18 cellular contexts compared by ENCODE assay signal in the genomic region with DNA sequence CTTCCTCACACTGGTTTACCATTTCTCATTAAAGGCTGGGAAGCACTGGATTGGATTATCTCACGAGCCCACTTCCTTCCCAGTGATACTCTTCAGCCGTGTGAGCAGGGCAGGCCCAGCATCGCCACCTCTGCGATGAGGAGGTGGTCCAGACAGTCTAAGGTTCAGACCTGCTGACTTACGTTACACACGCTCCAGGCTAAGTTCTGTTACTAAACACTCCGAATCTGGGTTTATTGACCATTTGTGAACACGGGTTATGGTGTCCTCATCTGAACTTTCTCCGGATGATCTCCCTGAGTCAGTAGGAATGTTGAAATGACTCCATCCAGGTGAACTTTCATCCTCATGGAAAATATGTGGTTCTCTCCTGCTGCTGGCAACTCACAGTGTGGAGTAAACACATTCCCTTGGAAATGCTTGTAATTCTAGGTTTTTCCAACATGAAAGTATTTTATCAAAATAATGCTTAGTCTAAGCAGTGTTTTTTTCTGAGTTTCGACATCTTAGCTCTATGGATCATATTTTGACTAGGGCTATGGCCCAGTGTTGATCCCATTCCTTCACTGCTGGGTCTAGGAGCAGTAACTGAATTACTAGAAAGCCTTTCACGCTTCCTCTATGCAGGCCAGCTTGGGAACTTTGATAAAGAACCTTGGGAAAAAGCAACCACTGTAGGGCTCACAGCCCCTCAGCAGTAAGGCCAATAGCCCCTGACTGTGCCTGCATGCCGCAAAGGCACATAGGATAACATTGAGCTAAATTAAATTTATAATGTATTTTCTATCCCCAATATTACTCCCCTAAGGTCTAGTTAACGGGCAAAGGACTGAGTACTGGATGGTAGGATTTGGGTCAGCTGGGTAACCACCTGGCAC. TPM values are rescaled to one million over a fixed set of nuclear protein-coding genes. Genes with fewer than 3 reads are reported as not detected.
DNase-seq lines count a peak whose midpoint lies in the region; ATAC-seq, FAIRE-seq and TF ChIP-seq lines count a peak whose summit lies in the region.
"Had no signal": no experiment of that assay in that cellular context is flagged by ENCODE, and none has a peak within 500 bp of the region (broad histone marks: within the 10 kb centered on the region; RNA-seq: fewer than 3 reads in every experiment).

No MANE protein-coding gene starts in this region.

- no peaks in the 10 kb centered on the region for H3K9me2 ChIP-seq in PC-9 (ENCODE audit: insufficient read depth)

- H3K27ac ChIP-seq in A549 = peak overlapping the region in 1 of 2 experiments; percentile 57; a peak in 3 of 6 replicates
- H3K27ac ChIP-seq in PC-9 = 0 out of 2 replicates have a peak overlapping the region, but pooled peaks have one; percentile 37
- peak overlapping the region; percentile 88 to 99 (median 98) for H3K27ac ChIP-seq in right lobe of liver
- H3K27ac ChIP-seq: cardiac muscle cell, gastrocnemius medialis had no signal

- POLR2A ChIA-PET in A549 (lab: Yijun Ruan, JAX) = interaction anchor here (1.0 kb wide), 1 partner anchor 229 kb away, joined by 3 read pairs; no protein-coding TSS in a partner anchor
- POLR2A ChIA-PET in PC-9 (lab: Charles Lee; ENCODE audit: unreplicated experiment) = no interaction called here

- peaks cover 15% of the 10 kb centered on the region; the same call in 1 of the 2 replicates for H3F3A ChIP-seq in PC-9 (ENCODE audit: insufficient read depth, low read depth)

- intact Hi-C loops in PC-9 (cut with micrococcal nuclease; ENCODE audit: unreplicated experiment) = no loop called here
- intact Hi-C loops in right lobe of liver (cut with DNase I) = no loop called here
- intact Hi-C loops in lower leg skin (cut with DNase I; ENCODE audit: low total_unique reads) = no loop called here

- H3K36me3 ChIP-seq in PC-9 (ENCODE audit: low read depth) = no peaks in the 10 kb centered on the region
- H3K36me3 ChIP-seq in right lobe of liver = no peaks in the 10 kb centered on the region
- H3K36me3 ChIP-seq: cardiac muscle cell, gastrocnemius medialis had no signal

- TF ChIP-seq EP300 in A549 (IDR thresholded peaks at IDR 0.05) = no peak

- TF ChIP-seq POLR2A in A549 (IDR thresholded peaks at IDR 0.05; ENCODE audit: low read length) = no peak
- TF ChIP-seq POLR2A in right lobe of liver (IDR thresholded peaks at IDR 0.05) = peak; percentile 28
- TF ChIP-seq POLR2A in lower leg skin (IDR thresholded peaks at IDR 0.05) = no peak

- no peak overlapping the region for H3K4me3 ChIP-seq in A549
- H3K4me3 ChIP-seq in PC-9 = no peak overlapping the region
- H3K4me3 ChIP-seq in epithelial cell of esophagus (ENCODE audit: low read length) = no peak overlapping the region
- peak overlapping the region in 2 of 3 donors; percentile 12 to 33 for H3K4me3 ChIP-seq in right lobe of liver
- H3K4me3 ChIP-seq in lower leg skin (ENCODE audit: low read depth, poor library complexity, severe bottlenecking) = no peak overlapping the region
- H3K4me3 ChIP-seq: cardiac muscle cell, gastrocnemius medialis had no signal

- H3K9me3 ChIP-seq in A549 (no peaks in the 10 kb centered on the region), PC-9 (ENCODE audit: insufficient read depth, low read depth) (no peaks in the 10 kb centered on the region), right lobe of liver (no peaks in the 10 kb centered on the region)
- H3K9me3 ChIP-seq: gastrocnemius medialis had no signal

- H2AFZ ChIP-seq in PC-9 = no peak overlapping the region

- no peak for TF ChIP-seq RAD21 in A549 (conservative IDR thresholded peaks at IDR 0.05 in 1 of 2, IDR thresholded peaks at IDR 0.05 in 1 of 2)

- BruUV-seq in PC-9 (replicated peaks; lab: Mats Ljungman, UMichigan) = no TSS peak

- H3K79me2 ChIP-seq in PC-9 (ENCODE audit: low read depth) = no peaks in the 10 kb centered on the region

- CTCF ChIA-PET in A549 (lab: Yijun Ruan, JAX) (interaction anchor here (1.0 kb wide), 1 partner anchor 59 kb away, joined by 4 read pairs; no protein-coding TSS in a partner anchor), PC-9 (lab: Charles Lee) (no interaction called here)

- TF ChIP-seq CTCF in A549 (IDR thresholded peaks at IDR 0.05) = no peak
- no peak for TF ChIP-seq CTCF in PC-9 (conservative IDR thresholded peaks at IDR 0.05)
- TF ChIP-seq CTCF in epithelial cell of esophagus (IDR thresholded peaks at IDR 0.05; ENCODE audit: insufficient read depth, low read depth, low read length, missing control alignments) = no peak
- TF ChIP-seq CTCF in right lobe of liver (IDR thresholded peaks at IDR 0.05) = no peak
- peak in 1 of 3 donors; percentile 53 for TF ChIP-seq CTCF in lower leg skin (IDR thresholded peaks at IDR 0.05)

- H3K4me2 ChIP-seq in A549 (0 out of 3 replicates have a peak overlapping the region, but pooled peaks have one; percentile 2), PC-9 (peak overlapping the region; percentile 58)

- DNase-seq in A549 (ENCODE audit: low read depth in 1 of 2, low spot score in 1 of 2) = peak in 1 of 2 experiments; percentile 20
- peak in 1 of 2 experiments; percentile 64 for DNase-seq in PC-9
- peak; percentile 71 for DNase-seq in epithelial cell of esophagus (ENCODE audit: low read depth)
- peak in 1 of 3 donors; percentile 74 for DNase-seq in right lobe of liver
- no peak for DNase-seq in lower leg skin (ENCODE audit: low spot score in 2 of 2)
- DNase-seq in AG08396 (ENCODE audit: low spot score) = no peak
- no peak for DNase-seq in stimulated activated CD4-positive, alpha-beta T cell treated with anti-CD3 and anti-CD28 coated beads, Interleukin-1b, Interleukin-23, amount 100 ng/mL, for 48 hours
- DNase-seq: activated CD4-positive, alpha-beta T cell treated with anti-CD3 and anti-CD28 coated beads for 48 hours; activated naive CD4-positive, alpha-beta T cell treated with anti-CD3 and anti-CD28 coated beads for 36 hours; effector CD8-positive, alpha-beta T cell; gastrocnemius medialis; H7; NCI-H1092 treated with DMSO at 0.1 percent for 48 hours; SHP77; stimulated activated CD4-positive, alpha-beta T cell treated with anti-CD3 and anti-CD28 coated beads, Interleukin-2, amount 100 ng/mL, for 48 hours; T1000 had no signal

- FAIRE-seq in A549 (lab: Jason Lieb, UNC) = no peak

- no peaks in the 10 kb centered on the region for H4K20me1 ChIP-seq in PC-9 (ENCODE audit: insufficient read depth)

- 81% methylated on average over 13 of the region's 13 CpGs for WGBS in A549 (ENCODE audit: missing lambda C conversion rate)
- 45% methylated on average over 13 of the region's 13 CpGs for WGBS in right lobe of liver (ENCODE audit: insufficient coverage, low coverage, low lambda C conversion rate, missing lambda C conversion rate)
- WGBS in lower leg skin, 2 donors = 90 to 92% methylated on average over 13 of the region's 13 CpGs

- H3K4me1 ChIP-seq in A549 (peaks cover 19% of the 10 kb centered on the region; the same call in 2 of the 3 replicates), PC-9 (replicated peaks; ENCODE audit: insufficient read depth) (peaks cover 31% of the 10 kb centered on the region), right lobe of liver (peaks cover 0 to 51% (median 19%) of the 10 kb centered on the region in 4 donors)
- H3K4me1 ChIP-seq: gastrocnemius medialis had no signal

- no peaks in the 10 kb centered on the region for H3K27me3 ChIP-seq in PC-9 (ENCODE audit: insufficient read depth, low read depth)
- no peaks in the 10 kb centered on the region for H3K27me3 ChIP-seq in right lobe of liver
- H3K27me3 ChIP-seq: cardiac muscle cell, gastrocnemius medialis had no signal

- ATAC-seq in A549 (peak in 1 of 2 experiments; percentile 63; a peak in 3 of 6 replicates), right lobe of liver (peak; percentile 64 to 85 (median 78)), GM18502 (IDR thresholded peaks at IDR 0.05; ENCODE audit: poor library complexity, unreplicated experiment) (no peak)
- ATAC-seq: gastrocnemius medialis had no signal

TF ChIP-seq in A549, 52 proteins besides CTCF, POLR2A, EP300 and RAD21:
- TF ChIP-seq ZNF302 (CRISPR knock-in tag; IDR thresholded peaks at IDR 0.05) (no peak), EHF (CRISPR knock-in tag; IDR thresholded peaks at IDR 0.05) (no peak), CBX2 (IDR thresholded peaks at IDR 0.05; ENCODE audit: borderline replicate concordance, low read depth) (no peak)
TF ChIP-seq in A549: peak in this region for 0.

RNA-seq across cellular contexts. Expression of a gene that starts 37.7 kb away (rescaled TPM):
- polyA plus RNA-seq in A549 (2011; rRNA removed) (2.5 and 6.3 TPM in 2 replicates), A549 (2017; fragmentation: RNase III; extraction: RNeasy Plus Mini Kit Qiagen cat#74134 plus additional on column Dnase treatment) (6.6 to 8.0 TPM (median 7.1 TPM) in 3 replicates)
- 2.5 and 4.8 TPM in 2 replicates for polyA plus RNA-seq in A549 (2012; cell fraction: cytosol; rRNA removed)
- polyA plus RNA-seq in A549 (2012; cell fraction: nucleus; rRNA removed) = 5.2 and 6.3 TPM in 2 replicates
- polyA minus RNA-seq in A549 (2011; rRNA and poly(A)+ RNA removed) = 3.3 and 4.5 TPM in 2 replicates
- total RNA-seq in PC-9 (2021) (29.3 and 30.8 TPM in 2 replicates), right lobe of liver (100 to 1,000 TPM in 3 of 6 experiments, 10 to 100 TPM in 3; 50.5 to 250 (median 97.5) TPM), lower leg skin (100 to 1,000 TPM in 1 of 4 donors, 10 to 100 TPM in 3; 58.4 to 103 (median 72.4) TPM)

RNA-seq across cellular contexts. Expression of a gene that starts 59.9 kb away (rescaled TPM):
- polyA plus RNA-seq in A549 (2011; rRNA removed) (4.6 and 5.1 TPM in 2 replicates), A549 (2017; fragmentation: RNase III; extraction: RNeasy Plus Mini Kit Qiagen cat#74134 plus additional on column Dnase treatment) (5.5 to 6.8 TPM (median 6.4 TPM) in 3 replicates)
- 6.7 and 7.9 TPM in 2 replicates for polyA plus RNA-seq in A549 (2012; cell fraction: cytosol; rRNA removed)
- 6.8 and 7.5 TPM in 2 replicates for polyA plus RNA-seq in A549 (2012; cell fraction: nucleus; rRNA removed)
- polyA minus RNA-seq in A549 (2011; rRNA and poly(A)+ RNA removed) = 1.5 and 2.5 TPM in 2 replicates
- total RNA-seq in PC-9 (2021) (14.3 and 16.3 TPM in 2 replicates), right lobe of liver (10 to 100 TPM in 1 of 6 experiments, 1 to 10 TPM in 5; 3.6 to 11.1 (median 8.5) TPM), lower leg skin (10 to 100 TPM; 11.4 to 16.1 (median 13.9) TPM)

Comparison
In these comparisons a context has a peak if more than half of its experiments do, and no peak if none do; other contexts are left out.
1. H3K4me3 ChIP-seq: peak in right lobe of liver (2 of 3); none in A549 (single experiment), PC-9 (single experiment), epithelial cell of esophagus (single experiment) and lower leg skin (single experiment).